29 cellular contexts compared by ENCODE assay signal in genomic region chr6:33504486-33504885, GRCh38.
"Had no signal": no experiment of that assay in that cellular context is flagged by ENCODE, and none has a peak within 500 bp of the region (broad histone marks: within the 10 kb centered on the region; RNA-seq: fewer than 3 reads in every experiment).

No MANE protein-coding gene starts in this region.

- H3K27ac Mint-ChIP-seq: natural killer cell; nephron; neural progenitor cell; progenitor cell of endocrine pancreas; stimulated activated naive B cell treated with anti-CD40 and anti-IgM and Interleukin-4, amounts not matched to agents 10 μg/mL and 1 μg/mL and 100 μg/mL, for 72 hours; stimulated activated naive CD8-positive, alpha-beta T cell treated with anti-CD3 and anti-CD28 coated beads, Interleukin-15, Interleukin-2, amounts not matched to agents 100 ng/mL and 50 ng/mL, for 24 hours had no signal

- ATAC-seq: natural killer cell; psoas muscle; right cardiac atrium; right lobe of liver; stimulated activated naive B cell treated with anti-CD40 and anti-IgM and Interleukin-4, amounts not matched to agents 10 μg/mL and 1 μg/mL and 100 μg/mL, for 72 hours had no signal

- H3K4me2 ChIP-seq: neural progenitor cell had no signal

- H3K9ac ChIP-seq: neural progenitor cell, parathyroid adenoma had no signal

- H3K36me3 ChIP-seq: neural progenitor cell, ovary, right lobe of liver, sigmoid colon, stomach, thoracic aorta, thyroid gland, tibial nerve, upper lobe of left lung, vagina had no signal

- FAIRE-seq: small intestine, urothelium cell line had no signal

- H3K79me2 ChIP-seq: parathyroid adenoma had no signal

- H3K4me1 ChIP-seq: neural progenitor cell, parathyroid adenoma, psoas muscle, right lobe of liver, sigmoid colon, thyroid gland had no signal

- H3K9me3 Mint-ChIP-seq: natural killer cell had no signal

- H2AFZ ChIP-seq: neural progenitor cell, parathyroid adenoma had no signal

- H3K27me3 ChIP-seq: neural progenitor cell, ovary, right lobe of liver, sigmoid colon, thyroid gland, tibial nerve, upper lobe of left lung, vagina had no signal

- H3K27ac ChIP-seq: neural progenitor cell, ovary, parathyroid adenoma, psoas muscle, right lobe of liver, sigmoid colon, stomach, thoracic aorta, thyroid gland, tibial nerve, upper lobe of left lung, vagina had no signal

- DNase-seq: natural killer cell; occipital lobe; ovary; posterior cingulate gyrus; psoas muscle; right cardiac atrium; right lobe of liver; sigmoid colon; small intestine; stimulated activated CD4-positive, alpha-beta T cell treated with anti-CD3 and anti-CD28 coated beads, Interleukin-15, amount 100 ng/mL, for 24 hours; stimulated activated CD4-positive, alpha-beta T cell treated with anti-CD3 and anti-CD28 coated beads, Interleukin-2, amount 100 ng/mL, for 24 hours; stimulated activated CD4-positive, alpha-beta T cell treated with anti-CD3 and anti-CD28 coated beads, Interleukin-2, amount 100 ng/mL, for 48 hours; stimulated activated CD4-positive, alpha-beta T cell treated with anti-CD3 and anti-CD28 coated beads, Interleukin-4, amount 100 ng/mL, for 24 hours; stimulated activated CD8-positive, alpha-beta memory T cell treated with anti-CD3 and anti-CD28 coated beads, Interleukin-4, amount 100 ng/mL, for 48 hours; stimulated activated naive B cell treated with anti-CD40 and anti-IgM and Interleukin-4, amounts not matched to agents 10 μg/mL and 1 μg/mL and 100 μg/mL, for 72 hours; stimulated activated naive CD4-positive, alpha-beta T cell treated with Interleukin-2 at 50 U/mL for 16 hours; stomach; thyroid gland; trophoblast cell; upper lobe of left lung had no signal

- H3K36me3 Mint-ChIP-seq: natural killer cell; neural progenitor cell; stimulated activated naive B cell treated with anti-CD40 and anti-IgM and Interleukin-4, amounts not matched to agents 10 μg/mL and 1 μg/mL and 100 μg/mL, for 72 hours had no signal

- H3K9me3 ChIP-seq: ovary, psoas muscle, right lobe of liver, sigmoid colon, thoracic aorta, thyroid gland, upper lobe of left lung, vagina had no signal

- H3K4me3 ChIP-seq: neural progenitor cell, ovary, psoas muscle, right lobe of liver, sigmoid colon, stomach, thoracic aorta, thyroid gland, tibial nerve, upper lobe of left lung, vagina had no signal

- H3K4me3 Mint-ChIP-seq: natural killer cell; nephron; neural progenitor cell; stimulated activated naive B cell treated with anti-CD40 and anti-IgM and Interleukin-4, amounts not matched to agents 10 μg/mL and 1 μg/mL and 100 μg/mL, for 72 hours; stimulated activated naive CD8-positive, alpha-beta T cell treated with anti-CD3 and anti-CD28 coated beads, Interleukin-15, Interleukin-2, amounts not matched to agents 100 ng/mL and 50 ng/mL, for 24 hours had no signal

- H3K4me1 Mint-ChIP-seq: natural killer cell had no signal
